Comparison of ENCODE assay signal across 11 cellular contexts in the genomic region with DNA sequence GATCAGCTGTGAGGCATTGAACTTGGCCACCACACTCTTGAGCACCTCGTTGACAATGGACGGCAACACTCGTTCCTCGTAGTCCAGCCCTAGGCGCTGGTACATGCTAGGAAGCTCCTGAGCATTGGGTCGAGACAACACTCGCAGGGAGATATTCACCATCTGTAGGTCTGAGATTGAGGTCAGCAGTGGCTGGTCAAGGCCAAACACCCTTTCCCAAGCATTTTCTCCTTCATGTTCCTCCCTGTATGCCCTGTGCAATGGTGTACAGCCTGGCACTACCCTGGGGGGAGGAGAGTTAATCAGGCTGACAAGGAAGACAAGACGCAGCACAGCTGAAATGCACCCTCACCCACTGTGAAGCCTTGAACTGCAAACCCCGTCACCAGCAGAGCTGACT. TPM values are rescaled to one million over a fixed set of nuclear protein-coding genes. Genes with fewer than 3 reads are reported as not detected.
A peak's percentile ranks its signal among the peaks of the same experiment; 100 is the strongest.
DNase-seq lines count a peak whose midpoint lies in the region; TF ChIP-seq lines count a peak whose summit lies in the region.
"Had no signal": no experiment of that assay in that cellular context is flagged by ENCODE, and none has a peak within 500 bp of the region (broad histone marks: within the 10 kb centered on the region; RNA-seq: fewer than 3 reads in every experiment).

No MANE protein-coding gene starts in this region.

- POLR2A ChIA-PET in CD4-positive, alpha-beta memory T cell (lab: Charles Lee; ENCODE audit: partially characterized antibody) = interaction anchor here (0.9 to 9.2 kb wide), 15 partner anchors 10 to 127 kb away, joined by 3 to 225 read pairs (median 5); a partner anchor contains a TSS

- H3K4me1 ChIP-seq in CD4-positive, alpha-beta memory T cell (ENCODE audit: insufficient read depth, low read length) = peaks cover 50% of the 10 kb centered on the region
- H3K4me1 ChIP-seq in HUES64 (ENCODE audit: insufficient read depth, low read length) = peaks cover 12% of the 10 kb centered on the region
- H3K4me1 ChIP-seq in adipocyte (ENCODE audit: control insufficient read depth, insufficient read depth, low read length) = peaks cover 31% of the 10 kb centered on the region

- H3K9ac ChIP-seq in HUES64 (ENCODE audit: low read depth, low read length) (peak overlapping the region; percentile 95), adipocyte (ENCODE audit: low read length) (peak overlapping the region; percentile 99), neural cell (ENCODE audit: low read length) (no peak overlapping the region)

- H4K20me1 ChIP-seq in neural cell (ENCODE audit: insufficient read depth) = no peaks in the 10 kb centered on the region

- no peak overlapping the region for H2AFZ ChIP-seq in neural cell (ENCODE audit: low read depth, low read length)

- H3K36me3 ChIP-seq in CD4-positive, alpha-beta memory T cell (ENCODE audit: insufficient read depth, low read length) = peaks cover 40% of the 10 kb centered on the region
- H3K36me3 ChIP-seq in HUES64 (ENCODE audit: insufficient read depth, low read length) = peaks cover 56% of the 10 kb centered on the region
- peaks cover 45% of the 10 kb centered on the region for H3K36me3 ChIP-seq in adipocyte (ENCODE audit: control insufficient read depth, insufficient read depth, low read length, severe bottlenecking)
- no peaks in the 10 kb centered on the region for H3K36me3 ChIP-seq in neural cell (ENCODE audit: insufficient read depth, low read length)

- H3F3A ChIP-seq in neural cell (ENCODE audit: insufficient read depth, low read length, poor library complexity, severe bottlenecking) = no peaks in the 10 kb centered on the region

- DNase-seq in CD4-positive, alpha-beta memory T cell = no peak
- DNase-seq in adipocyte (ENCODE audit: low read depth) = no peak
- no peak for DNase-seq in dermis blood vessel endothelial cell
- DNase-seq in iPS-NIHi7 (ENCODE audit: extremely low spot score) = no peak
- no peak for DNase-seq in NCI-H1694 treated with DMSO at 0.1 percent for 48 hours (lab: John Stamatoyannopoulos, UW)
- no peak for DNase-seq in GM10266 (ENCODE audit: extremely low spot score)
- DNase-seq: hippocampal formation, NCI-H2171 had no signal

- intact Hi-C loops in CD4-positive, alpha-beta memory T cell (cut with micrococcal nuclease) = no loop called here

- TF ChIP-seq CTCF in neural cell (IDR thresholded peaks at IDR 0.05; ENCODE audit: poor library complexity, severe bottlenecking) = no peak
- no peak for TF ChIP-seq CTCF in GM10266 (IDR thresholded peaks at IDR 0.05; ENCODE audit: control insufficient read depth, insufficient read depth, low read depth, missing control alignments)

- no peaks in the 10 kb centered on the region for H3K27me3 ChIP-seq in CD4-positive, alpha-beta memory T cell (ENCODE audit: insufficient read depth, low read length)
- H3K27me3 ChIP-seq in HUES64 (ENCODE audit: insufficient read depth, low read length) = no peaks in the 10 kb centered on the region
- no peaks in the 10 kb centered on the region for H3K27me3 ChIP-seq in adipocyte (replicated peaks; ENCODE audit: control insufficient read depth, insufficient read depth, low read length)
- no peaks in the 10 kb centered on the region for H3K27me3 ChIP-seq in neural cell (ENCODE audit: insufficient read depth, low read depth, low read length)
- H3K27me3 ChIP-seq: pancreas had no signal

- H3K4me2 ChIP-seq in neural cell (ENCODE audit: low read length) = no peak overlapping the region

- no peaks in the 10 kb centered on the region for H3K27me3 Mint-ChIP-seq in CD4-positive, alpha-beta memory T cell

- H3K4me3 ChIP-seq in CD4-positive, alpha-beta memory T cell (ENCODE audit: low read length in 2 of 2) = no peak overlapping the region
- H3K4me3 ChIP-seq in HUES64 (ENCODE audit: low read length) (peak overlapping the region; percentile 86; the same call in 1 of the 2 replicates), adipocyte (ENCODE audit: low read length) (peak overlapping the region; percentile 95), neural cell (ENCODE audit: low read length) (peak overlapping the region; percentile 99)

- peaks cover 0 to 2% (median 0%) of the 10 kb centered on the region in 8 donors for H3K9me3 Mint-ChIP-seq in CD4-positive, alpha-beta memory T cell

- H3K9me2 ChIP-seq in neural cell (ENCODE audit: insufficient read depth, low read length) = no peaks in the 10 kb centered on the region

- no peaks in the 10 kb centered on the region for H3K9me3 ChIP-seq in CD4-positive, alpha-beta memory T cell (ENCODE audit: control insufficient read depth in 1 of 2, low read length in 2 of 2)
- no peaks in the 10 kb centered on the region for H3K9me3 ChIP-seq in HUES64 (ENCODE audit: insufficient read depth, low read depth, low read length)
- H3K9me3 ChIP-seq in adipocyte (ENCODE audit: control insufficient read depth, low read length) = no peaks in the 10 kb centered on the region
- H3K9me3 ChIP-seq in neural cell (ENCODE audit: low read length) = no peaks in the 10 kb centered on the region
- H3K9me3 ChIP-seq: pancreas had no signal

- peaks cover 28 to 56% of the 10 kb centered on the region in 2 donors for H3K36me3 Mint-ChIP-seq in CD4-positive, alpha-beta memory T cell

- peak overlapping the region; percentile 16 for H3K27ac ChIP-seq in CD4-positive, alpha-beta memory T cell (ENCODE audit: low read depth, low read length)
- H3K27ac ChIP-seq in HUES64 (ENCODE audit: low read depth, low read length) (no peak overlapping the region), neural cell (ENCODE audit: low read length) (no peak overlapping the region)

- CTCF ChIA-PET in CD4-positive, alpha-beta memory T cell (lab: Charles Lee; ENCODE audit: partially characterized antibody) = interaction anchor here (0.9 to 3.1 kb wide), 10 partner anchors 11 to 141 kb away, joined by 3 to 81 read pairs (median 9); a partner anchor contains a TSS

- H3K4me1 Mint-ChIP-seq in CD4-positive, alpha-beta memory T cell = peaks cover 24 to 63% (median 41%) of the 10 kb centered on the region in 4 donors

- TF ChIP-seq EP300 in neural cell (conservative IDR thresholded peaks at IDR 0.05; ENCODE audit: poor library complexity, severe bottlenecking) = no peak

- H3K27ac Mint-ChIP-seq in CD4-positive, alpha-beta memory T cell = peak overlapping the region in 6 of 7 donors; percentile 85 to 100 (median 93)

- TF ChIP-seq RAD21 in neural cell (conservative IDR thresholded peaks at IDR 0.05) = no peak

- H3K4me3 Mint-ChIP-seq in CD4-positive, alpha-beta memory T cell = peak overlapping the region in 7 of 8 donors; percentile 7 to 100 (median 70)

- WGBS in HUES64 = 97% methylated on average over 9 of the region's 9 CpGs

- H3K79me2 ChIP-seq in neural cell (replicated peaks; ENCODE audit: insufficient read depth, low read length) = peaks cover 34% of the 10 kb centered on the region

TF ChIP-seq in neural cell, 6 proteins besides CTCF, POLR2A, EP300 and RAD21 (continues in another document):
- TF ChIP-seq EZH2 (IDR thresholded peaks at IDR 0.05; ENCODE audit: borderline replicate concordance, insufficient read depth, low read length, poor library complexity, severe bottlenecking) = no peak

RNA-seq across cellular contexts. Expression of a gene that starts 2.0 kb away (rescaled TPM):
- 100 to 1,000 TPM; 142 to 148 TPM for total RNA-seq in CD4-positive, alpha-beta memory T cell
- 100 to 1,000 TPM; 102 to 114 TPM for polyA plus RNA-seq in CD4-positive, alpha-beta memory T cell
- polyA plus RNA-seq in HUES64 (2013, experiment 1 of 2) = 303 TPM
- polyA plus RNA-seq in HUES64 (2013, experiment 2 of 2) = 286 TPM
- polyA plus RNA-seq in neural cell = 210 and 230 TPM in 2 replicates
- polyA minus RNA-seq in neural cell = 111 and 121 TPM in 2 replicates
- total RNA-seq in dermis blood vessel endothelial cell = 191 and 205 TPM in 2 replicates

RNA-seq across cellular contexts. Expression of a gene that starts 2.3 kb away (rescaled TPM):
- 10 to 100 TPM; 68.6 to 70.8 TPM for total RNA-seq in CD4-positive, alpha-beta memory T cell
- 10 to 100 TPM; 68.8 to 69.8 TPM for polyA plus RNA-seq in CD4-positive, alpha-beta memory T cell
- 50.2 TPM for polyA plus RNA-seq in HUES64 (2013, experiment 1 of 2)
- 42.5 TPM for polyA plus RNA-seq in HUES64 (2013, experiment 2 of 2)
- polyA plus RNA-seq in neural cell = 27.3 and 33.2 TPM in 2 replicates
- polyA minus RNA-seq in neural cell = 22.0 and 23.9 TPM in 2 replicates
- 35.6 and 39.3 TPM in 2 replicates for total RNA-seq in dermis blood vessel endothelial cell

RNA-seq across cellular contexts. Expression of a gene that starts 17.3 kb away (rescaled TPM):
- total RNA-seq in CD4-positive, alpha-beta memory T cell = 100 to 1,000 TPM; 189 to 199 TPM
- 100 to 1,000 TPM; 126 to 325 TPM for polyA plus RNA-seq in CD4-positive, alpha-beta memory T cell
- 12.0 TPM for polyA plus RNA-seq in HUES64 (2013, experiment 1 of 2)
- polyA plus RNA-seq in HUES64 (2013, experiment 2 of 2) = 12.2 TPM
- not detected in 2 replicates for polyA plus RNA-seq in neural cell
- polyA minus RNA-seq in neural cell = 0.46 TPM in 1 of 2 replicates, not detected in the other
- total RNA-seq in dermis blood vessel endothelial cell = 2.4 and 3.4 TPM in 2 replicates

RNA-seq across cellular contexts. Expression of a gene that starts 24.6 kb away (rescaled TPM):
- total RNA-seq in CD4-positive, alpha-beta memory T cell = 100 to 1,000 TPM; 423 to 425 TPM
- 100 to 1,000 TPM; 155 to 244 TPM for polyA plus RNA-seq in CD4-positive, alpha-beta memory T cell
- polyA plus RNA-seq in HUES64 (2013, experiment 1 of 2) = 174 TPM
- polyA plus RNA-seq in HUES64 (2013, experiment 2 of 2) = 162 TPM
- 477 and 500 TPM in 2 replicates for polyA plus RNA-seq in neural cell
- 118 and 135 TPM in 2 replicates for polyA minus RNA-seq in neural cell
- 73.7 and 177 TPM in 2 replicates for total RNA-seq in dermis blood vessel endothelial cell

RNA-seq across cellular contexts. Expression of a gene that starts 24.8 kb away (rescaled TPM):
- not detected for total RNA-seq in CD4-positive, alpha-beta memory T cell
- not detected for polyA plus RNA-seq in CD4-positive, alpha-beta memory T cell
- not detected for polyA plus RNA-seq in HUES64 (2013, experiment 1 of 2)
- polyA plus RNA-seq in HUES64 (2013, experiment 2 of 2) = not detected
- not detected in 2 replicates for polyA plus RNA-seq in neural cell
- polyA minus RNA-seq in neural cell = not detected in 2 replicates
- not detected in 2 replicates for total RNA-seq in dermis blood vessel endothelial cell
- total RNA-seq: pancreas had no signal
- polyA plus RNA-seq: pancreas had no signal

Comparison
In these comparisons a context has a peak if more than half of its experiments do, and no peak if none do; other contexts are left out.
1. H3K4me3 ChIP-seq: peak in HUES64 (single experiment), adipocyte (single experiment) and neural cell (single experiment); none in CD4-positive, alpha-beta memory T cell (0 of 2).
2. RNA of a gene that starts 17.3 kb away (total RNA-seq): 189 to 199 TPM in CD4-positive, alpha-beta memory T cell; 2.4 to 3.4 TPM in dermis blood vessel endothelial cell; every median in the first group is over 10 times any median in the second.